ENCODE assay signal across 9 cellular contexts in genomic region chr12:27975222-27976136, GRCh38. TPM values are rescaled to one million over a fixed set of nuclear protein-coding genes. Genes with fewer than 3 reads are reported as not detected.
DNase-seq lines count a peak whose midpoint lies in the region; ATAC-seq and TF ChIP-seq lines count a peak whose summit lies in the region.
"Had no signal": no experiment of that assay in that cellular context is flagged by ENCODE, and none has a peak within 500 bp of the region (broad histone marks: within the 10 kb centered on the region; RNA-seq: fewer than 3 reads in every experiment).

No MANE protein-coding gene starts in this region.

- H3K9me3 ChIP-seq in iPS-18a (ENCODE audit: control insufficient read depth, low read depth, low read length) (no peaks in the 10 kb centered on the region), suprapubic skin (no peaks in the 10 kb centered on the region)

- H3K4me3 ChIP-seq in iPS-18a (ENCODE audit: low read length) (peak overlapping the region; percentile 54), suprapubic skin (peak overlapping the region; percentile 36)

- H3K36me3 Mint-ChIP-seq in activated CD8-positive, alpha-beta memory T cell treated with anti-CD3 and anti-CD28 coated beads, Interleukin-2, amount 10 ng/mL, durations not matched to agents 7 days and 5 days = no peaks in the 10 kb centered on the region
- H3K36me3 Mint-ChIP-seq: T-cell had no signal

- TF ChIP-seq POLR2A in suprapubic skin (IDR thresholded peaks at IDR 0.05) = no peak

- no peaks in the 10 kb centered on the region for H3K36me3 ChIP-seq in iPS-18a (ENCODE audit: control insufficient read depth, low read depth, low read length)
- H3K36me3 ChIP-seq in suprapubic skin = no peaks in the 10 kb centered on the region

- H3K9ac ChIP-seq in iPS-18a (ENCODE audit: low read length) = no peak overlapping the region

- H3K27ac ChIP-seq in iPS-18a (ENCODE audit: low read length) = no peak overlapping the region
- no peak overlapping the region for H3K27ac ChIP-seq in suprapubic skin

- no peak overlapping the region for H3K27ac Mint-ChIP-seq in activated CD8-positive, alpha-beta memory T cell treated with anti-CD3 and anti-CD28 coated beads, Interleukin-2, amount 10 ng/mL, durations not matched to agents 7 days and 5 days
- H3K27ac Mint-ChIP-seq: T-cell had no signal

- H3K9me3 Mint-ChIP-seq in activated CD8-positive, alpha-beta memory T cell treated with anti-CD3 and anti-CD28 coated beads, Interleukin-2, amount 10 ng/mL, durations not matched to agents 7 days and 5 days (ENCODE audit: low read depth) = no peaks in the 10 kb centered on the region
- H3K9me3 Mint-ChIP-seq: T-cell had no signal

- TF ChIP-seq CTCF in suprapubic skin (IDR thresholded peaks at IDR 0.05) = no peak

- H3K27me3 ChIP-seq in iPS-18a (ENCODE audit: control insufficient read depth, insufficient read depth, low read length) = peaks cover 91% of the 10 kb centered on the region
- H3K27me3 ChIP-seq in suprapubic skin = peaks cover 46% of the 10 kb centered on the region

- DNase-seq in activated CD8-positive, alpha-beta memory T cell treated with anti-CD3 and anti-CD28 coated beads, Interleukin-2, amount 50 U/mL, for 48 hours = peak; percentile 56
- no peak for DNase-seq in activated CD8-positive, alpha-beta memory T cell treated with anti-CD3 and anti-CD28 coated beads, Interleukin-2, amount 10 ng/mL, durations not matched to agents 7 days and 5 days
- DNase-seq in activated T-cell treated with anti-CD3 and anti-CD28 coated beads, Interleukin-2, amount 50 U/mL, for 48 hours = peak; percentile 33 to 45
- DNase-seq in suprapubic skin (ENCODE audit: low spot score in 2 of 2) = no peak
- DNase-seq: T-cell had no signal

- H3K4me3 Mint-ChIP-seq in activated CD8-positive, alpha-beta memory T cell treated with anti-CD3 and anti-CD28 coated beads, Interleukin-2, amount 10 ng/mL, durations not matched to agents 7 days and 5 days = no peak overlapping the region

- H3K4me1 ChIP-seq in iPS-18a (ENCODE audit: control insufficient read depth, low read depth, low read length) (peaks cover 24% of the 10 kb centered on the region), suprapubic skin (peaks cover 23% of the 10 kb centered on the region)

- ATAC-seq in activated CD8-positive, alpha-beta memory T cell treated with anti-CD3 and anti-CD28 coated beads, Interleukin-2, amount 10 ng/mL, durations not matched to agents 7 days and 5 days = no peak
- ATAC-seq in HG03108 (IDR thresholded peaks at IDR 0.05; ENCODE audit: unreplicated experiment) = no peak
- no peak for ATAC-seq in HG02840 (IDR thresholded peaks at IDR 0.05; ENCODE audit: low FRiP score, unreplicated experiment)
- no peak for ATAC-seq in GM19023 (IDR thresholded peaks at IDR 0.05; ENCODE audit: unreplicated experiment)

- no peak for TF ChIP-seq EP300 in suprapubic skin (IDR thresholded peaks at IDR 0.05)

- CTCF ChIA-PET in activated CD8-positive, alpha-beta memory T cell treated with anti-CD3 and anti-CD28 coated beads, Interleukin-2, amount 10 ng/mL, durations not matched to agents 7 days and 5 days (lab: Charles Lee) = no interaction called here

- peaks cover 16% of the 10 kb centered on the region for H3K4me1 Mint-ChIP-seq in activated CD8-positive, alpha-beta memory T cell treated with anti-CD3 and anti-CD28 coated beads, Interleukin-2, amount 10 ng/mL, durations not matched to agents 7 days and 5 days

- 4% methylated on average over 32 of the region's 61 CpGs for WGBS in suprapubic skin

- H3K27me3 Mint-ChIP-seq in activated CD8-positive, alpha-beta memory T cell treated with anti-CD3 and anti-CD28 coated beads, Interleukin-2, amount 10 ng/mL, durations not matched to agents 7 days and 5 days = peaks cover 96% of the 10 kb centered on the region

RNA-seq across cellular contexts. Expression of gene PTHLH, which starts 2.9 kb away (rescaled TPM):
- total RNA-seq in activated CD8-positive, alpha-beta memory T cell treated with anti-CD3 and anti-CD28 coated beads, Interleukin-2, amount 10 ng/mL, durations not matched to agents 7 days and 5 days = under 1 TPM in 1 of 2 experiments, not detected in 1; 0.35 TPM
- total RNA-seq in suprapubic skin = 1 to 10 TPM in 2 of 4 donors, not detected in 2; 1.1 to 2.0 TPM
- total RNA-seq: T-cell had no signal

Comparison
In these comparisons a context has a peak if more than half of its experiments do, and no peak if none do; other contexts are left out.
1. DNase-seq: peak in activated CD8-positive, alpha-beta memory T cell treated with anti-CD3 and anti-CD28 coated beads, Interleukin-2, amount 50 U/mL, for 48 hours (single experiment) and activated T-cell treated with anti-CD3 and anti-CD28 coated beads, Interleukin-2, amount 50 U/mL, for 48 hours (2 of 2); none in activated CD8-positive, alpha-beta memory T cell treated with anti-CD3 and anti-CD28 coated beads, Interleukin-2, amount 10 ng/mL, durations not matched to agents 7 days and 5 days (single experiment) and suprapubic skin (0 of 2).